1 cellular context compared by ENCODE assay signal in the genomic region with DNA sequence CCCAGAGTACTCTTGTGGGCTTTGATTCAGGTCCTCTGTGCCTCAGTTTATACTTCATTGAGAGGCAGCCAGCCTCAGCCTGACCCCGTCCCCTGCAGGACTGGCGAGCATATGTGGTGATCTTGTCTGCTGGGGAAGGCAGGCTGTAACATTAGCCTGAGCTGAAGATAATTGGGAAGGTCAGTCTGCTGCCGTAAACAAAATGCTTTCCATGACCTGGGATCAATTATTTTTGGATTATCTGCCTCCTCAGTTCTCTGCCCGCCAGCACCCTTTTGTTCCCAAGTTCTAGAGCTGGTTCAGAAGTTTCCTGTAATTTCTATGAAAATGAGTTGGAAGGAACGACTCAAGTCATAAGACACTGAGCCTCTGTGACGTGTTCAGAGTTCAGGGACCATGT.
TF ChIP-seq lines count a peak whose summit lies in the region.

No MANE protein-coding gene starts in this region.

TF ChIP-seq in GM12878, 131 proteins besides CTCF, POLR2A, EP300 and RAD21:
- TF ChIP-seq PML (IDR thresholded peaks at IDR 0.05; ENCODE audit: low read length) (no peak), SPI1 (IDR thresholded peaks at IDR 0.05; ENCODE audit: borderline replicate concordance, insufficient read depth, low read depth, low read length) (no peak), SP1 (IDR thresholded peaks at IDR 0.05; ENCODE audit: low read depth, low read length) (no peak), KDM1A (IDR thresholded peaks at IDR 0.05; ENCODE audit: borderline replicate concordance) (no peak), PAX8 (IDR thresholded peaks at IDR 0.05) (no peak)
- TF ChIP-seq, protein P1, sequence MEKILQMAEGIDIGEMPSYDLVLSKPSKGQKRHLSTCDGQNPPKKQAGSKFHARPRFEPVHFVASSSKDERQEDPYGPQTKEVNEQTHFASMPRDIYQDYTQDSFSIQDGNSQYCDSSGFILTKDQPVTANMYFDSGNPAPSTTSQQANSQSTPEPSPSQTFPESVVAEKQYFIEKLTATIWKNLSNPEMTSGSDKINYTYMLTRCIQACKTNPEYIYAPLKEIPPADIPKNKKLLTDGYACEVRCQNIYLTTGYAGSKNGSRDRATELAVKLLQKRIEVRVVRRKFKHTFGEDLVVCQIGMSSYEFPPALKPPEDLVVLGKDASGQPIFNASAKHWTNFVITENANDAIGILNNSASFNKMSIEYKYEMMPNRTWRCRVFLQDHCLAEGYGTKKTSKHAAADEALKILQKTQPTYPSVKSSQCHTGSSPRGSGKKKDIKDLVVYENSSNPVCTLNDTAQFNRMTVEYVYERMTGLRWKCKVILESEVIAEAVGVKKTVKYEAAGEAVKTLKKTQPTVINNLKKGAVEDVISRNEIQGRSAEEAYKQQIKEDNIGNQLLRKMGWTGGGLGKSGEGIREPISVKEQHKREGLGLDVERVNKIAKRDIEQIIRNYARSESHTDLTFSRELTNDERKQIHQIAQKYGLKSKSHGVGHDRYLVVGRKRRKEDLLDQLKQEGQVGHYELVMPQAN (conservative IDR thresholded peaks at IDR 0.05): no peak
